ENCODE assay signal across 10 cellular contexts in the genomic region with DNA sequence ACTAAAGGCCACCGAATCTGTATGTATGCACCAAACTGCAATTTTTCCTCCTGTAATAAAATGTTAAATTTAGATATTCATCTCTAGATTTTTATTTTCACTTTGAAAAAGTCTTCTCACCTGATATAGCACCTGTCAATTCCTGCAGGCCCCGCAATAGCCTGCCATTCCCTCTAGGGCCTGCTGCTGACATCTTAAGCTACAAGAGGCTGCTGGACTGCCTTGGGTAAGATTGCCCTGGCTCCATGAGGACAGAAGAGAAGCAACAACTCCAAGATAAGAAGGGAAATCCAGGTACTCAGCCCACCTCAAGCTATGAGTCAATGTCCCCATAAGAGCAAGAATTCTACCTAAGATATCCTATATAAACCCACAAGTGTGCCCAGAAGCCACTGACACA.
DNase-seq lines count a peak whose midpoint lies in the region; ATAC-seq and TF ChIP-seq lines count a peak whose summit lies in the region.
"Had no signal": no experiment of that assay in that cellular context is flagged by ENCODE, and none has a peak within 500 bp of the region (broad histone marks: within the 10 kb centered on the region; RNA-seq: fewer than 3 reads in every experiment).

No MANE protein-coding gene starts in this region.

- H3K4me1 ChIP-seq in H9 (ENCODE audit: insufficient read depth, low read length) (peaks cover 6% of the 10 kb centered on the region; the same call in 1 of the 2 replicates), vagina (no peaks in the 10 kb centered on the region)
- H3K4me1 ChIP-seq: ascending aorta had no signal

- no peak overlapping the region for H3K4me2 ChIP-seq in H9 (ENCODE audit: insufficient read depth, insufficient read length, low read length)

- no peak overlapping the region for H2BK20ac ChIP-seq in H9 (ENCODE audit: low read depth, low read length, poor library complexity, severe bottlenecking)

- DNase-seq in H9 (no peak), left colon (no peak), vagina (ENCODE audit: extremely low spot score in 2 of 2) (no peak), OCI-M2 (lab: John Stamatoyannopoulos, UW; ENCODE audit: unreplicated experiment) (no peak), SW480 (ENCODE audit: low spot score) (no peak)
- DNase-seq: DMS79 had no signal

- no peak overlapping the region for H2BK12ac ChIP-seq in H9 (ENCODE audit: insufficient read length, low read depth, low read length)

- peaks cover 43% of the 10 kb centered on the region in 2 experiments for H3K4me1 Mint-ChIP-seq in H9

- no peak for TF ChIP-seq POLR2A in vagina (IDR thresholded peaks at IDR 0.05)

- peaks cover 60 to 81% (median 77%) of the 10 kb centered on the region in 3 experiments for H3K36me3 Mint-ChIP-seq in H9 (ENCODE audit: insufficient read depth in 1 of 3, low read depth in 3 of 3)

- no peaks in the 10 kb centered on the region for H3K23me2 ChIP-seq in H9 (ENCODE audit: insufficient read length, low read depth, low read length, poor library complexity, severe bottlenecking)

- no peak overlapping the region for H3K4me3 Mint-ChIP-seq in H9

- no peak overlapping the region for H3K56ac ChIP-seq in H9 (ENCODE audit: insufficient read length, low read depth, low read length)

- H4K5ac ChIP-seq in H9 (ENCODE audit: insufficient read length, low read depth, low read length), result no peak overlapping the region

- H2AK5ac ChIP-seq in H9 (ENCODE audit: insufficient read length, low read length), result no peak overlapping the region

- H3K79me2 ChIP-seq in H9 (ENCODE audit: insufficient read depth, low read length), result peaks cover 3% of the 10 kb centered on the region; the same call in 1 of the 2 replicates

- peaks cover 7% of the 10 kb centered on the region for H4K20me1 ChIP-seq in H9 (ENCODE audit: control insufficient read depth, insufficient read depth, insufficient read length)

- TF ChIP-seq CTCF in H9 (conservative IDR thresholded peaks at IDR 0.05) (peak; percentile 26; the same call in 1 of the 3 replicates), vagina (IDR thresholded peaks at IDR 0.05) (no peak)

- H3K27ac Mint-ChIP-seq in H9, result no peak overlapping the region; a peak in 1 of 7 replicates

- peak; percentile 13 for ATAC-seq in GM18870 (IDR thresholded peaks at IDR 0.05; ENCODE audit: unreplicated experiment)
- peak; percentile 20 for ATAC-seq in HG03565 (IDR thresholded peaks at IDR 0.05; ENCODE audit: unreplicated experiment)
- ATAC-seq in left colon, result peak; percentile 25

- H3K27ac ChIP-seq in H9 (ENCODE audit: insufficient read length, low read depth, low read length) (no peak overlapping the region), vagina (no peak overlapping the region)
- H3K27ac ChIP-seq: ascending aorta, thoracic aorta had no signal

- H2BK15ac ChIP-seq in H9 (ENCODE audit: low read depth, low read length), result no peak overlapping the region

- H3K14ac ChIP-seq in H9 (ENCODE audit: insufficient read depth, low read length), result no peak overlapping the region

- H3K27me3 ChIP-seq in H9 (ENCODE audit: insufficient read depth, low read length), result no peaks in the 10 kb centered on the region
- no peaks in the 10 kb centered on the region for H3K27me3 ChIP-seq in vagina
- H3K27me3 ChIP-seq: ascending aorta had no signal

- no peak overlapping the region for H3K18ac ChIP-seq in H9 (ENCODE audit: insufficient read length, low read depth, low read length)

- WGBS in H9 (ENCODE audit: extremely low coverage, insufficient read length, low lambda C conversion rate), result no CpG with 5 or more reads among the region's 2 CpGs

- no peak overlapping the region for H2BK120ac ChIP-seq in H9 (ENCODE audit: low read depth, low read length, poor library complexity, severe bottlenecking)

- no peak overlapping the region for H2AFZ ChIP-seq in H9 (ENCODE audit: low read length)

- H3K36me3 ChIP-seq in vagina, result no peaks in the 10 kb centered on the region
- H3K36me3 ChIP-seq: ascending aorta, thoracic aorta had no signal

- no peak overlapping the region for H3T11ph ChIP-seq in H9 (ENCODE audit: low read length)

- no peak overlapping the region for H3K4me3 ChIP-seq in vagina
- H3K4me3 ChIP-seq: thoracic aorta had no signal

- H3K27me3 Mint-ChIP-seq in H9 (ENCODE audit: low read depth), result peaks cover 2% of the 10 kb centered on the region

- H3K9me3 Mint-ChIP-seq in H9, result peaks cover 17 to 39% of the 10 kb centered on the region in 2 experiments; a peak in 4 of 5 replicates

- H3K9me3 ChIP-seq in H9 (ENCODE audit: control insufficient read depth, low read depth, low read length), result no peaks in the 10 kb centered on the region
- H3K9me3 ChIP-seq in vagina, result no peaks in the 10 kb centered on the region
- H3K9me3 ChIP-seq: ascending aorta, thoracic aorta had no signal

- no peak overlapping the region for H4K8ac ChIP-seq in H9 (replicated peaks; ENCODE audit: insufficient read length, low read depth, low read length)

- no peak overlapping the region for H3K4ac ChIP-seq in H9 (ENCODE audit: low read depth, low read length)

- H3K23ac ChIP-seq in H9 (ENCODE audit: insufficient read length, low read depth, low read length), result no peak overlapping the region

- no peak overlapping the region for H3K9ac ChIP-seq in H9 (ENCODE audit: extremely low read depth, insufficient read length, low read length)

- H2BK5ac ChIP-seq in H9 (ENCODE audit: insufficient read length, low read length), result no peak overlapping the region

- H3K79me1 ChIP-seq in H9 (ENCODE audit: insufficient read depth, low read depth, low read length, poor library complexity, severe bottlenecking), result peaks cover 14% of the 10 kb centered on the region

- no peak overlapping the region for H4K91ac ChIP-seq in H9 (ENCODE audit: insufficient read length, low read depth, low read length)

- intact Hi-C loops in left colon (cut with DNase I, micrococcal nuclease) (no loop called here), vagina (cut with DNase I) (no loop called here)
